ENCODE assay signal across 21 cellular contexts in genomic region chr18:66077066-66077465, GRCh38.
DNase-seq lines count a peak whose midpoint lies in the region; FAIRE-seq and TF ChIP-seq lines count a peak whose summit lies in the region.
"Had no signal": no experiment of that assay in that cellular context is flagged by ENCODE, and none has a peak within 500 bp of the region (broad histone marks: within the 10 kb centered on the region; RNA-seq: fewer than 3 reads in every experiment).

No MANE protein-coding gene starts in this region.

- H3K9me3 ChIP-seq in astrocyte (ENCODE audit: insufficient read depth, low read depth, low read length) (peaks cover 2% of the 10 kb centered on the region), smooth muscle cell (replicated peaks; ENCODE audit: low read depth) (no peaks in the 10 kb centered on the region), sigmoid colon (no peaks in the 10 kb centered on the region)
- H3K9me3 ChIP-seq: Caco-2 had no signal

- TF ChIP-seq POLR2A in sigmoid colon (IDR thresholded peaks at IDR 0.05): no peak

- TF ChIP-seq CTCF in astrocyte (IDR thresholded peaks at IDR 0.05; ENCODE audit: insufficient read depth, low read depth, low read length) (no peak), bronchial epithelial cell (IDR thresholded peaks at IDR 0.05; ENCODE audit: insufficient read depth, low read length, severe bottlenecking) (no peak), smooth muscle cell (IDR thresholded peaks at IDR 0.05; ENCODE audit: borderline replicate concordance, insufficient read depth, poor library complexity, severe bottlenecking) (no peak), sigmoid colon (IDR thresholded peaks at IDR 0.05) (no peak)

- H3K79me2 ChIP-seq in astrocyte (ENCODE audit: insufficient read depth, low read length) (no peaks in the 10 kb centered on the region), smooth muscle cell (ENCODE audit: low read depth) (no peaks in the 10 kb centered on the region)

- intact Hi-C loops in sigmoid colon (cut with DNase I): no loop called here

- no peaks in the 10 kb centered on the region for H3F3A ChIP-seq in smooth muscle cell (ENCODE audit: low read depth)

- H3K27ac Mint-ChIP-seq in astrocyte (ENCODE audit: unreplicated experiment): no peak overlapping the region
- H3K27ac Mint-ChIP-seq: CD4-positive, CD25-positive, alpha-beta regulatory T cell; CD8-positive, alpha-beta T cell had no signal

- no peaks in the 10 kb centered on the region for H3K36me3 ChIP-seq in astrocyte (ENCODE audit: insufficient read depth, low read length)
- no peaks in the 10 kb centered on the region for H3K36me3 ChIP-seq in bronchial epithelial cell (ENCODE audit: control insufficient read depth, insufficient read depth, low read length)
- H3K36me3 ChIP-seq in smooth muscle cell (ENCODE audit: low read depth): no peaks in the 10 kb centered on the region
- H3K36me3 ChIP-seq in sigmoid colon: no peaks in the 10 kb centered on the region

- no peak overlapping the region for H3K27ac ChIP-seq in astrocyte (ENCODE audit: low read depth, low read length)
- no peak overlapping the region for H3K27ac ChIP-seq in smooth muscle cell (ENCODE audit: low read depth)
- no peak overlapping the region for H3K27ac ChIP-seq in sigmoid colon
- H3K27ac ChIP-seq: GM23248 had no signal

- TF ChIP-seq EP300 in sigmoid colon (IDR thresholded peaks at IDR 0.05): no peak

- H2AFZ ChIP-seq in astrocyte (ENCODE audit: low read depth, low read length) (no peak overlapping the region), smooth muscle cell (ENCODE audit: low read depth) (no peak overlapping the region)
- H2AFZ ChIP-seq: GM23248 had no signal

- DNase-seq in LHCN-M2 (ENCODE audit: low read depth): peak; percentile 32
- peak; percentile 2 for DNase-seq in astrocyte (ENCODE audit: low read depth)
- peak; percentile 26 for DNase-seq in bronchial epithelial cell (ENCODE audit: low read depth)
- DNase-seq in non-pigmented ciliary epithelial cell (ENCODE audit: low read depth): peak; percentile 10
- DNase-seq in activated CD4-positive, alpha-beta T cell treated with anti-CD3 and anti-CD28 coated beads for 1 hour: no peak
- DNase-seq in CD1c-positive myeloid dendritic cell (ENCODE audit: extremely low spot score): no peak
- DNase-seq in smooth muscle cell (lab: John Stamatoyannopoulos, UW; ENCODE audit: unreplicated experiment): no peak
- DNase-seq in sigmoid colon: no peak
- DNase-seq: C1 segment of cervical spinal cord; Caco-2; CD4-positive, CD25-positive, alpha-beta regulatory T cell; CD8-positive, alpha-beta T cell; DMS 273 treated with DMSO at 0.1 percent for 48 hours; DMS53; DND-41; GM23248; H7; HCEC 1CT had no signal

- FAIRE-seq in astrocyte (lab: Jason Lieb, UNC) (no peak), bronchial epithelial cell (lab: Jason Lieb, UNC) (no peak)
- FAIRE-seq: G401.6, GM19239, H1 had no signal

- H3K4me3 Mint-ChIP-seq in astrocyte (ENCODE audit: unreplicated experiment): no peak overlapping the region
- H3K4me3 Mint-ChIP-seq: CD4-positive, CD25-positive, alpha-beta regulatory T cell; CD8-positive, alpha-beta T cell had no signal

- no peaks in the 10 kb centered on the region for H4K20me1 ChIP-seq in astrocyte (ENCODE audit: insufficient read depth, low read length)
- H4K20me1 ChIP-seq in smooth muscle cell (ENCODE audit: low read depth): no peaks in the 10 kb centered on the region

- 73% methylated on average over 3 of the region's 3 CpGs for WGBS in smooth muscle cell (ENCODE audit: low lambda C conversion rate)
- WGBS in sigmoid colon, 2 donors: 73 to 89% methylated on average over 3 of the region's 3 CpGs

- no peaks in the 10 kb centered on the region for H3K36me3 Mint-ChIP-seq in astrocyte (ENCODE audit: low read depth, unreplicated experiment)
- H3K36me3 Mint-ChIP-seq: CD4-positive, CD25-positive, alpha-beta regulatory T cell; CD8-positive, alpha-beta T cell had no signal

- H3K4me1 Mint-ChIP-seq in astrocyte (ENCODE audit: low read depth, unreplicated experiment): peaks cover 2% of the 10 kb centered on the region
- H3K4me1 Mint-ChIP-seq: CD4-positive, CD25-positive, alpha-beta regulatory T cell had no signal

- H3K4me2 ChIP-seq in astrocyte (ENCODE audit: low read length): no peak overlapping the region
- H3K4me2 ChIP-seq in smooth muscle cell: no peak overlapping the region

- H3K9ac ChIP-seq in astrocyte (ENCODE audit: low read length) (no peak overlapping the region), smooth muscle cell (ENCODE audit: low read depth) (no peak overlapping the region)
- H3K9ac ChIP-seq: GM23248 had no signal

- peaks cover 7% of the 10 kb centered on the region for H3K9me3 Mint-ChIP-seq in astrocyte (ENCODE audit: unreplicated experiment)

- no peak overlapping the region for H3K4me3 ChIP-seq in astrocyte (ENCODE audit: insufficient read depth, low read depth, low read length)
- no peak overlapping the region for H3K4me3 ChIP-seq in bronchial epithelial cell (ENCODE audit: low read depth, low read length)
- no peak overlapping the region for H3K4me3 ChIP-seq in smooth muscle cell
- no peak overlapping the region for H3K4me3 ChIP-seq in sigmoid colon
- H3K4me3 ChIP-seq: GM23248 had no signal

- H3K27me3 ChIP-seq in astrocyte (ENCODE audit: insufficient read depth, low read length) (no peaks in the 10 kb centered on the region), bronchial epithelial cell (ENCODE audit: control insufficient read depth, insufficient read depth, low read length) (no peaks in the 10 kb centered on the region), smooth muscle cell (ENCODE audit: low read depth) (no peaks in the 10 kb centered on the region), sigmoid colon (no peaks in the 10 kb centered on the region)

- H3K27me3 Mint-ChIP-seq in astrocyte (ENCODE audit: low read depth, unreplicated experiment): no peaks in the 10 kb centered on the region
- H3K27me3 Mint-ChIP-seq: CD4-positive, CD25-positive, alpha-beta regulatory T cell had no signal

- H3K4me1 ChIP-seq in astrocyte (ENCODE audit: insufficient read depth, low read length): no peaks in the 10 kb centered on the region
- H3K4me1 ChIP-seq in smooth muscle cell (ENCODE audit: low read depth): no peaks in the 10 kb centered on the region
- no peaks in the 10 kb centered on the region for H3K4me1 ChIP-seq in sigmoid colon
- H3K4me1 ChIP-seq: Caco-2 had no signal

Comparison
In these comparisons a context has a peak if more than half of its experiments do, and no peak if none do; other contexts are left out.
1. DNase-seq: peak in LHCN-M2 (single experiment), astrocyte (single experiment), bronchial epithelial cell (single experiment) and non-pigmented ciliary epithelial cell (single experiment); none in activated CD4-positive, alpha-beta T cell treated with anti-CD3 and anti-CD28 coated beads for 1 hour (single experiment), CD1c-positive myeloid dendritic cell (single experiment), smooth muscle cell (single experiment) and sigmoid colon (single experiment).